Comparison of ENCODE assay signal across 18 cellular contexts in the genomic region with DNA sequence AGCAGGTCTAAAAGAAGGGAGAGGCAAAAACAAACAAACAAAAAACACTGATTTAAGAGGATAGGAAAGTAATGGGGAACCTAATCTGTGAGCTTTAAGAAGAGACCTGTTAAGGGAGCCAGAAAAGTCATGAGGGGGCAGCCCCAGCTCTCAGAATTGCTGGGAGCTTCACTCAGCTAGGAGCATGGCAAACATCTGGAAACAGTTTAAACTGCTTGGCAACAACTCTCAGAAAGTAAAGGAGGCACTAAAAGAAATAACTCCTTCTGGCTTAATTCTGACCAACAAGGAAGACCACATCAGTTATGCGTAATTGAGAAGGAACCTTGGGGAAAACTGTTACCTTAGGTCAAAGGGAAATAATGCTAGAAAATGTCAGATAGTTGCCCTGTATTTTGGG.
"Had no signal": no experiment of that assay in that cellular context is flagged by ENCODE, and none has a peak within 500 bp of the region (broad histone marks: within the 10 kb centered on the region; RNA-seq: fewer than 3 reads in every experiment).

No MANE protein-coding gene starts in this region.

- H3K27ac ChIP-seq: coronary artery, dorsolateral prefrontal cortex, lower lobe of right lung, ovary, psoas muscle, skin epidermis, testis, tibial artery had no signal

- H3K36me3 ChIP-seq: lower lobe of right lung, ovary, tibial artery had no signal

- DNase-seq: dorsolateral prefrontal cortex; effector CD4-positive, alpha-beta T cell; left ventricle myocardium superior; lower lobe of right lung; naive thymus-derived CD8-positive, alpha-beta T cell; occipital lobe; ovary; posterior cingulate gyrus; psoas muscle; right cardiac atrium; stimulated activated CD4-positive, alpha-beta T cell treated with anti-CD3 and anti-CD28 coated beads, Interleukin-15, amount 100 ng/mL, for 24 hours; stimulated activated CD4-positive, alpha-beta T cell treated with anti-CD3 and anti-CD28 coated beads, Interleukin-2, amount 100 ng/mL, for 48 hours; stimulated activated naive B cell treated with anti-CD40 and anti-IgM and Interleukin-4, amounts not matched to agents 10 μg/mL and 1 μg/mL and 100 μg/mL, for 72 hours; stimulated activated naive CD8-positive, alpha-beta T cell treated with anti-CD3 and anti-CD28 coated beads, Interleukin-15, amount 100 ng/mL, for 72 hours; testis; tibial artery had no signal

- H3K4me1 ChIP-seq: lower lobe of right lung, psoas muscle, testis, tibial artery had no signal

- ATAC-seq: left ventricle myocardium superior; lower lobe of right lung; naive thymus-derived CD8-positive, alpha-beta T cell; psoas muscle; right cardiac atrium; stimulated activated naive B cell treated with anti-CD40 and anti-IgM and Interleukin-4, amounts not matched to agents 10 μg/mL and 1 μg/mL and 100 μg/mL, for 72 hours; stimulated activated naive CD8-positive, alpha-beta T cell treated with anti-CD3 and anti-CD28 coated beads, Interleukin-15, amount 100 ng/mL, for 72 hours had no signal

- H3K4me3 ChIP-seq: coronary artery, dorsolateral prefrontal cortex, lower lobe of right lung, ovary, psoas muscle, skin epidermis, testis, tibial artery had no signal

- H3K27me3 ChIP-seq: dorsolateral prefrontal cortex, ovary, testis, tibial artery had no signal

- H3K9me3 ChIP-seq: lower lobe of right lung, ovary, psoas muscle, testis, tibial artery had no signal
